Comparison of ENCODE assay signal across 1 cellular context in the genomic region with DNA sequence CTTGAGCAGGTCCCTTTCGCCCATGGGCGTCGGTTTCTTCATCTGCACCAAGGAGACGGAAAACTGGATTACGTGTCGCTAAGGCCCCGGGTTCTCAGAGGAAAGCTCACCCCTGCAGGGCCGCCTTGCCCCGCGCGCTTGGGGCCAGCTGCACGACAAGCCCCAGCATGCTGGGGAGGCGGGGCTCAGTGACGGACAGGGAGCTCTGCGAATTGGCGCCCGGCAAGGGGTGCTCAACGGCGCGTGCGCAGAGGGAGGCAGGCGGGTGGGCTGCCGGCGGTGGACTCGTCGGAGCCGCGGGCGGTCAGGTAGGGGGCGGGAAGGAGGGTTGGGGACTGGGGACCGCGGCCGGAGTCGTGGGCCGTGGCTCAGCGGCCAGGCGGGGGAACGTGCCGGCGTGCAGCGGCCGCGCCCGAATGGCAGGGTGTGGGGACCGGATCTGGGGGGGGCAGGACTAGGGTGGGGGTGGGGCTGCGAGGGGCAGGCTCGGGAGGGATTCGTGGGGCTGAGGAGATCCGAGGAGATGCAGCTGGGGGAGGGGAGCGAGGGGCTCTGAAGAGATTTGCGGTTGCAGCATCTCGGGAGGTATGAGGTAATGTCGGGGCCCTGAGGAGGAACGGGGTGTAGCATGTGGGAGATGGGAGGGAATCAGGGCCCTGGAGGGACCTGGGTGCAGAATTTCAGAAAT.
TF ChIP-seq lines count a peak whose summit lies in the region.

Gene TRIM32 (plus strand): TSS at position 232 of the 688 bp plus-strand sequence. CDS start 10,438 bp downstream, outside the sequence.

TF ChIP-seq in HepG2, 621 proteins besides CTCF, POLR2A, EP300 and RAD21 (continued from another document and continues in another):
- peak; percentile 47; the same call in 1 of the 2 replicates for TF ChIP-seq ZNF564 (CRISPR knock-in tag; IDR thresholded peaks at IDR 0.05)
- TF ChIP-seq NFYC (CRISPR knock-in tag; IDR thresholded peaks at IDR 0.05): peak; percentile 88
- TF ChIP-seq FOSL2 (CRISPR knock-in tag; IDR thresholded peaks at IDR 0.05): peak; percentile 39
- no peak for TF ChIP-seq ADNP (CRISPR knock-in tag; IDR thresholded peaks at IDR 0.05)
- TF ChIP-seq ZNF652 (CRISPR knock-in tag; IDR thresholded peaks at IDR 0.05; ENCODE audit: borderline replicate concordance, low read depth): no peak
- TF ChIP-seq CEBPG (CRISPR knock-in tag; IDR thresholded peaks at IDR 0.05): peak; percentile 14; the same call in 1 of the 2 replicates
- TF ChIP-seq NR2F6 (IDR thresholded peaks at IDR 0.05): no peak
- 0 out of 2 replicates have a peak, but pooled peaks have one; percentile 12 for TF ChIP-seq NR2F6 (CRISPR knock-in tag; IDR thresholded peaks at IDR 0.05)
- TF ChIP-seq ASH2L (IDR thresholded peaks at IDR 0.05; ENCODE audit: insufficient read length, low read depth, low read length): peak; percentile 72
- 0 out of 2 replicates have a peak, but pooled peaks have one; percentile 43 for TF ChIP-seq ZNF761 (CRISPR knock-in tag; conservative IDR thresholded peaks at IDR 0.05)
- 0 out of 2 replicates have a peak, but pooled peaks have one; percentile 18 for TF ChIP-seq HIVEP1 (CRISPR knock-in tag; IDR thresholded peaks at IDR 0.05)
- TF ChIP-seq ZNF124 (CRISPR knock-in tag; IDR thresholded peaks at IDR 0.05): peak; percentile 50; the same call in 1 of the 2 replicates
- peak; percentile 57; the same call in 1 of the 2 replicates for TF ChIP-seq SIN3A (IDR thresholded peaks at IDR 0.05; ENCODE audit: borderline replicate concordance, low read depth, low read length)
- TF ChIP-seq NR0B2 (CRISPR knock-in tag; IDR thresholded peaks at IDR 0.05): 0 out of 2 replicates have a peak, but pooled peaks have one; percentile 42
- peak; percentile 94 for TF ChIP-seq MAX (IDR thresholded peaks at IDR 0.05)
- peak; percentile 54 for TF ChIP-seq YY1 (IDR thresholded peaks at IDR 0.05; ENCODE audit: insufficient read depth, insufficient replicate concordance, low read depth, low read length)
- TF ChIP-seq ZFX (CRISPR knock-in tag; IDR thresholded peaks at IDR 0.05; ENCODE audit: low read depth): peak; percentile 80
- TF ChIP-seq ZNF790 (CRISPR knock-in tag; IDR thresholded peaks at IDR 0.05; ENCODE audit: borderline replicate concordance): 0 out of 2 replicates have a peak, but pooled peaks have one; percentile 42
- peak; percentile 6; the same call in 1 of the 2 replicates for TF ChIP-seq CEBPB (IDR thresholded peaks at IDR 0.05; ENCODE audit: borderline replicate concordance, low read depth, low read length)
- no peak for TF ChIP-seq REXO4 (CRISPR knock-in tag; IDR thresholded peaks at IDR 0.05; ENCODE audit: borderline replicate concordance)
- TF ChIP-seq ZNF558 (CRISPR knock-in tag; IDR thresholded peaks at IDR 0.05; ENCODE audit: borderline replicate concordance): peak; percentile 66; the same call in 1 of the 2 replicates
- TF ChIP-seq ZNF782 (CRISPR knock-in tag; IDR thresholded peaks at IDR 0.05; ENCODE audit: borderline replicate concordance): peak; percentile 70; the same call in 1 of the 2 replicates
- TF ChIP-seq ZNF430 (CRISPR knock-in tag; IDR thresholded peaks at IDR 0.05): no peak
- peak; percentile 69 for TF ChIP-seq POGZ (CRISPR knock-in tag; IDR thresholded peaks at IDR 0.05)
- no peak for TF ChIP-seq PHB2 (IDR thresholded peaks at IDR 0.05; ENCODE audit: partially characterized antibody)
- TF ChIP-seq HES4 (CRISPR knock-in tag; IDR thresholded peaks at IDR 0.05; ENCODE audit: borderline replicate concordance): peak; percentile 78; the same call in 1 of the 2 replicates
- TF ChIP-seq, protein P1, sequence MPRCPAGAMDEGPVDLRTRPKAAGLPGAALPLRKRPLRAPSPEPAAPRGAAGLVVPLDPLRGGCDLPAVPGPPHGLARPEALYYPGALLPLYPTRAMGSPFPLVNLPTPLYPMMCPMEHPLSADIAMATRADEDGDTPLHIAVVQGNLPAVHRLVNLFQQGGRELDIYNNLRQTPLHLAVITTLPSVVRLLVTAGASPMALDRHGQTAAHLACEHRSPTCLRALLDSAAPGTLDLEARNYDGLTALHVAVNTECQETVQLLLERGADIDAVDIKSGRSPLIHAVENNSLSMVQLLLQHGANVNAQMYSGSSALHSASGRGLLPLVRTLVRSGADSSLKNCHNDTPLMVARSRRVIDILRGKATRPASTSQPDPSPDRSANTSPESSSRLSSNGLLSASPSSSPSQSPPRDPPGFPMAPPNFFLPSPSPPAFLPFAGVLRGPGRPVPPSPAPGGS (CRISPR knock-in tag; IDR thresholded peaks at IDR 0.05): peak; percentile 76
- TF ChIP-seq SSRP1 (CRISPR knock-in tag; IDR thresholded peaks at IDR 0.05): no peak
- TF ChIP-seq ZNF547 (CRISPR knock-in tag; IDR thresholded peaks at IDR 0.05): peak; percentile 73
- no peak; the same call in 1 of the 2 replicates for TF ChIP-seq ZNF121 (CRISPR knock-in tag; IDR thresholded peaks at IDR 0.05)
- no peak for TF ChIP-seq NCOA5 (CRISPR knock-in tag; IDR thresholded peaks at IDR 0.05)
- 0 out of 2 replicates have a peak, but pooled peaks have one; percentile 26 for TF ChIP-seq NCOA2 (CRISPR knock-in tag; IDR thresholded peaks at IDR 0.05)
- TF ChIP-seq ZNF441 (CRISPR knock-in tag; IDR thresholded peaks at IDR 0.05; ENCODE audit: borderline replicate concordance): peak; percentile 40; the same call in 1 of the 2 replicates
- TF ChIP-seq ZNF282 (IDR thresholded peaks at IDR 0.05; ENCODE audit: partially characterized antibody): no peak
- TF ChIP-seq, protein P2, sequence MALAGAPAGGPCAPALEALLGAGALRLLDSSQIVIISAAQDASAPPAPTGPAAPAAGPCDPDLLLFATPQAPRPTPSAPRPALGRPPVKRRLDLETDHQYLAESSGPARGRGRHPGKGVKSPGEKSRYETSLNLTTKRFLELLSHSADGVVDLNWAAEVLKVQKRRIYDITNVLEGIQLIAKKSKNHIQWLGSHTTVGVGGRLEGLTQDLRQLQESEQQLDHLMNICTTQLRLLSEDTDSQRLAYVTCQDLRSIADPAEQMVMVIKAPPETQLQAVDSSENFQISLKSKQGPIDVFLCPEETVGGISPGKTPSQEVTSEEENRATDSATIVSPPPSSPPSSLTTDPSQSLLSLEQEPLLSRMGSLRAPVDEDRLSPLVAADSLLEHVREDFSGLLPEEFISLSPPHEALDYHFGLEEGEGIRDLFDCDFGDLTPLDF (CRISPR knock-in tag; IDR thresholded peaks at IDR 0.05): no peak
- TF ChIP-seq ETV6 (CRISPR knock-in tag; conservative IDR thresholded peaks at IDR 0.05): peak; percentile 62; the same call in 1 of the 2 replicates
- TF ChIP-seq MEIS2 (CRISPR knock-in tag; IDR thresholded peaks at IDR 0.05): no peak
- no peak for TF ChIP-seq ZNF468 (CRISPR knock-in tag; IDR thresholded peaks at IDR 0.05)
- TF ChIP-seq, protein P3, sequence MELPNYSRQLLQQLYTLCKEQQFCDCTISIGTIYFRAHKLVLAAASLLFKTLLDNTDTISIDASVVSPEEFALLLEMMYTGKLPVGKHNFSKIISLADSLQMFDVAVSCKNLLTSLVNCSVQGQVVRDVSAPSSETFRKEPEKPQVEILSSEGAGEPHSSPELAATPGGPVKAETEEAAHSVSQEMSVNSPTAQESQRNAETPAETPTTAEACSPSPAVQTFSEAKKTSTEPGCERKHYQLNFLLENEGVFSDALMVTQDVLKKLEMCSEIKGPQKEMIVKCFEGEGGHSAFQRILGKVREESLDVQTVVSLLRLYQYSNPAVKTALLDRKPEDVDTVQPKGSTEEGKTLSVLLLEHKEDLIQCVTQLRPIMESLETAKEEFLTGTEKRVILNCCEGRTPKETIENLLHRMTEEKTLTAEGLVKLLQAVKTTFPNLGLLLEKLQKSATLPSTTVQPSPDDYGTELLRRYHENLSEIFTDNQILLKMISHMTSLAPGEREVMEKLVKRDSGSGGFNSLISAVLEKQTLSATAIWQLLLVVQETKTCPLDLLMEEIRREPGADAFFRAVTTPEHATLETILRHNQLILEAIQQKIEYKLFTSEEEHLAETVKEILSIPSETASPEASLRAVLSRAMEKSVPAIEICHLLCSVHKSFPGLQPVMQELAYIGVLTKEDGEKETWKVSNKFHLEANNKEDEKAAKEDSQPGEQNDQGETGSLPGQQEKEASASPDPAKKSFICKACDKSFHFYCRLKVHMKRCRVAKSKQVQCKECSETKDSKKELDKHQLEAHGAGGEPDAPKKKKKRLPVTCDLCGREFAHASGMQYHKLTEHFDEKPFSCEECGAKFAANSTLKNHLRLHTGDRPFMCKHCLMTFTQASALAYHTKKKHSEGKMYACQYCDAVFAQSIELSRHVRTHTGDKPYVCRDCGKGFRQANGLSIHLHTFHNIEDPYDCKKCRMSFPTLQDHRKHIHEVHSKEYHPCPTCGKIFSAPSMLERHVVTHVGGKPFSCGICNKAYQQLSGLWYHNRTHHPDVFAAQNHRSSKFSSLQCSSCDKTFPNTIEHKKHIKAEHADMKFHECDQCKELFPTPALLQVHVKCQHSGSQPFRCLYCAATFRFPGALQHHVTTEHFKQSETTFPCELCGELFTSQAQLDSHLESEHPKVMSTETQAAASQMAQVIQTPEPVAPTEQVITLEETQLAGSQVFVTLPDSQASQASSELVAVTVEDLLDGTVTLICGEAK (IDR thresholded peaks at IDR 0.05): no peak
- TF ChIP-seq, protein P3 (CRISPR knock-in tag; IDR thresholded peaks at IDR 0.05): 0 out of 2 replicates have a peak, but pooled peaks have one; percentile 33
- TF ChIP-seq, protein P4, sequence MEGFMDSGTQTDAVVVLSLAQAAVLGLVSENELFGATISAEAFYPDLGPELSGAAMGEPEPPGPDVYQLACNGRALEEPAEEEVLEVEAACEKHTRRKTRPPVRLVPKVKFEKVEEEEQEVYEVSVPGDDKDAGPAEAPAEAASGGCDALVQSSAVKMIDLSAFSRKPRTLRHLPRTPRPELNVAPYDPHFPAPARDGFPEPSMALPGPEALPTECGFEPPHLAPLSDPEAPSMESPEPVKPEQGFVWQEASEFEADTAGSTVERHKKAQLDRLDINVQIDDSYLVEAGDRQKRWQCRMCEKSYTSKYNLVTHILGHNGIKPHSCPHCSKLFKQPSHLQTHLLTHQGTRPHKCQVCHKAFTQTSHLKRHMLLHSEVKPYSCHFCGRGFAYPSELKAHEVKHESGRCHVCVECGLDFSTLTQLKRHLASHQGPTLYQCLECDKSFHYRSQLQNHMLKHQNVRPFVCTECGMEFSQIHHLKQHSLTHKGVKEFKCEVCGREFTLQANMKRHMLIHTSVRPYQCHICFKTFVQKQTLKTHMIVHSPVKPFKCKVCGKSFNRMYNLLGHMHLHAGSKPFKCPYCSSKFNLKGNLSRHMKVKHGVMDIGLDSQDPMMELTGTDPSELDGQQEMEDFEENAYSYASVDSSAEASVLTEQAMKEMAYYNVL (CRISPR knock-in tag; IDR thresholded peaks at IDR 0.05; ENCODE audit: borderline replicate concordance): 0 out of 2 replicates have a peak, but pooled peaks have one; percentile 71
- TF ChIP-seq, protein P5, sequence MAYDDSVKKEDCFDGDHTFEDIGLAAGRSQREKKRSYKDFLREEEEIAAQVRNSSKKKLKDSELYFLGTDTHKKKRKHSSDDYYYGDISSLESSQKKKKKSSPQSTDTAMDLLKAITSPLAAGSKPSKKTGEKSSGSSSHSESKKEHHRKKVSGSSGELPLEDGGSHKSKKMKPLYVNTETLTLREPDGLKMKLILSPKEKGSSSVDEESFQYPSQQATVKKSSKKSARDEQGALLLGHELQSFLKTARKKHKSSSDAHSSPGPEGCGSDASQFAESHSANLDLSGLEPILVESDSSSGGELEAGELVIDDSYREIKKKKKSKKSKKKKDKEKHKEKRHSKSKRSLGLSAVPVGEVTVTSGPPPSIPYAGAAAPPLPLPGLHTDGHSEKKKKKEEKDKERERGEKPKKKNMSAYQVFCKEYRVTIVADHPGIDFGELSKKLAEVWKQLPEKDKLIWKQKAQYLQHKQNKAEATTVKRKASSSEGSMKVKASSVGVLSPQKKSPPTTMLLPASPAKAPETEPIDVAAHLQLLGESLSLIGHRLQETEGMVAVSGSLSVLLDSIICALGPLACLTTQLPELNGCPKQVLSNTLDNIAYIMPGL (CRISPR knock-in tag; IDR thresholded peaks at IDR 0.05; ENCODE audit: borderline replicate concordance in 1 of 2, low read depth in 1 of 2): peak in 1 of 2 experiments; percentile 53; a peak in 1 of 4 replicates
- TF ChIP-seq POLR2G (IDR thresholded peaks at IDR 0.05; ENCODE audit: low read depth, low read length): peak; percentile 88
- no peak for TF ChIP-seq CHD4 (IDR thresholded peaks at IDR 0.05; ENCODE audit: borderline replicate concordance, low read length)
